Comparison of ENCODE assay signal across 8 cellular contexts in genomic region chr7:92447239-92448184, GRCh38. TPM values are rescaled to one million over a fixed set of nuclear protein-coding genes. Genes with fewer than 3 reads are reported as not detected.
DNase-seq lines count a peak whose midpoint lies in the region; TF ChIP-seq lines count a peak whose summit lies in the region.

GATAD1 (plus strand) TSS chr7:92447482; CDS start chr7:92447730, 248 bp downstream.

- H3K27me3 ChIP-seq in SK-N-SH (ENCODE audit: insufficient read depth) (no peaks in the 10 kb centered on the region), suprapubic skin (no peaks in the 10 kb centered on the region)

- peak within 1 kb of the TSS; percentile 90 for H3K4me3 Mint-ChIP-seq in HFFc6

- DNase-seq in GM10266 (ENCODE audit: extremely low spot score) (peak; percentile 91), HFFc6 (peak; percentile 88), NAMALWA (ENCODE audit: low spot score) (peak; percentile 96), SK-N-SH (peak; percentile 99), germinal center (ENCODE audit: low spot score) (peak; percentile 88), nucleus accumbens (lab: John Stamatoyannopoulos, UW) (peak; percentile 37 to 94 (median 88)), suprapubic skin (ENCODE audit: low spot score in 2 of 2) (peak; percentile 92)
- peak; percentile 78 for DNase-seq in activated naive CD4-positive, alpha-beta T cell treated with anti-CD3 and anti-CD28 coated beads, Interleukin-2, amount 50 U/mL, for 16 hours

- H3K36me3 ChIP-seq in SK-N-SH (replicated peaks in 1 of 2; ENCODE audit: control insufficient read depth in 1 of 2, insufficient read depth in 2 of 2, low read length in 1 of 2) = peaks cover 37% of the 10 kb centered on the region in 2 experiments
- peaks cover 27% of the 10 kb centered on the region for H3K36me3 ChIP-seq in suprapubic skin

- POLR2A ChIA-PET in SK-N-SH (lab: Yijun Ruan, JAX) = interaction anchor here (0.7 to 3.0 kb wide), 10 partner anchors 14 to 567 kb away, joined by 3 to 29 read pairs (median 3); partner anchors contain the start of genes ANKIB1, CYP51A1, KRIT1 and MTERF1

- peak within 1 kb of the TSS; percentile 80 for H3K4me2 ChIP-seq in SK-N-SH

- peak within 1 kb of the TSS; percentile 91 for H3K9ac ChIP-seq in SK-N-SH

- H3K4me1 ChIP-seq in SK-N-SH (ENCODE audit: control insufficient read depth in 1 of 2, insufficient read depth in 2 of 2, low read depth in 1 of 2, low read length in 1 of 2) (peaks cover 8 to 13% of the 10 kb centered on the region in 2 experiments; a peak in 2 of 4 replicates), suprapubic skin (peaks cover 13% of the 10 kb centered on the region)

- peak in 1 of 2 experiments; percentile 56; a peak in 2 of 4 replicates for TF ChIP-seq EP300 in SK-N-SH (IDR thresholded peaks at IDR 0.05; ENCODE audit: borderline replicate concordance in 1 of 2, low read depth in 1 of 2, low read length in 1 of 2)
- TF ChIP-seq EP300 in suprapubic skin (IDR thresholded peaks at IDR 0.05) = no peak

- no peaks in the 10 kb centered on the region for H4K20me1 ChIP-seq in SK-N-SH (ENCODE audit: insufficient read depth)

- H3K9me3 Mint-ChIP-seq in HFFc6 = no peaks in the 10 kb centered on the region; the same call in 1 of the 2 replicates

- H3K79me2 ChIP-seq in SK-N-SH (ENCODE audit: insufficient read depth) = peaks cover 50% of the 10 kb centered on the region

- peak; percentile 99 for TF ChIP-seq RAD21 in SK-N-SH (IDR thresholded peaks at IDR 0.05; ENCODE audit: low read length)

- H3K9me3 ChIP-seq in SK-N-SH = no peaks in the 10 kb centered on the region
- no peaks in the 10 kb centered on the region for H3K9me3 ChIP-seq in suprapubic skin

- peak within 1 kb of the TSS; percentile 81 for H3K27ac Mint-ChIP-seq in HFFc6

- under 1% methylated on average over 30 of the region's 91 CpGs for WGBS in SK-N-SH (ENCODE audit: low lambda C conversion rate)
- WGBS in suprapubic skin = 0% methylated on average over 23 of the region's 91 CpGs

- H3K4me1 Mint-ChIP-seq in HFFc6 (ENCODE audit: low read depth) = peaks cover 13% of the 10 kb centered on the region

- peak within 1 kb of the TSS; percentile 77 to 97 for H3K27ac ChIP-seq in SK-N-SH (ENCODE audit: low read depth in 2 of 2, low read length in 1 of 2)
- peak within 1 kb of the TSS; percentile 97 for H3K27ac ChIP-seq in suprapubic skin

- CTCF ChIA-PET in SK-N-SH (lab: Yijun Ruan, JAX) = interaction anchor here (0.6 to 5.9 kb wide), 87 partner anchors 10 to 634 kb away, joined by 3 to 108 read pairs (median 4); partner anchors contain the start of genes AKAP9, ANKIB1, CYP51A1 and ERVW-1

- H3K4me3 ChIP-seq in SK-N-SH (ENCODE audit: low read depth in 2 of 2, low read length in 1 of 2) = peak within 1 kb of the TSS; percentile 70 to 99
- peak within 1 kb of the TSS; percentile 94 for H3K4me3 ChIP-seq in suprapubic skin

- no peaks in the 10 kb centered on the region for H3K9me2 ChIP-seq in SK-N-SH

- H2AFZ ChIP-seq in SK-N-SH (ENCODE audit: low read depth) = peak within 1 kb of the TSS; percentile 92

- peaks cover 7% of the 10 kb centered on the region for H3K36me3 Mint-ChIP-seq in HFFc6 (ENCODE audit: low read depth)

- peaks cover 5% of the 10 kb centered on the region for H3F3A ChIP-seq in SK-N-SH (replicated peaks; ENCODE audit: insufficient read depth)

- H3K27me3 Mint-ChIP-seq in HFFc6 (ENCODE audit: insufficient read depth) = peaks cover 4% of the 10 kb centered on the region

- TF ChIP-seq CTCF in GM10266 (IDR thresholded peaks at IDR 0.05; ENCODE audit: control insufficient read depth, insufficient read depth, low read depth, missing control alignments) (peak; percentile 95), HFFc6 (IDR thresholded peaks at IDR 0.05) (peak; percentile 92), SK-N-SH (IDR thresholded peaks at IDR 0.05) (peak; percentile 98), suprapubic skin (IDR thresholded peaks at IDR 0.05) (peak; percentile 92 to 94)

- TF ChIP-seq POLR2A in suprapubic skin (IDR thresholded peaks at IDR 0.05) = peak in 1 of 2 donors; percentile 42

TF ChIP-seq in SK-N-SH, 30 proteins besides CTCF, POLR2A, EP300 and RAD21 (continues in another document):
- TF ChIP-seq MAX (IDR thresholded peaks at IDR 0.05; ENCODE audit: low read depth) (peak; percentile 88), MXI1 (IDR thresholded peaks at IDR 0.05; ENCODE audit: low read depth, low read length) (peak; percentile 50), TCF12 (IDR thresholded peaks at IDR 0.05) (peak; percentile 38; the same call in 1 of the 2 replicates), TAF1 (IDR thresholded peaks at IDR 0.05; ENCODE audit: borderline replicate concordance, low read depth, low read length) (peak; percentile 87), JUND (IDR thresholded peaks at IDR 0.05) (no peak), EZH2phosphoT487 (IDR thresholded peaks at IDR 0.05; ENCODE audit: borderline replicate concordance, low read depth) (no peak), SMC3 (IDR thresholded peaks at IDR 0.05; ENCODE audit: low read depth, low read length) (peak; percentile 85), USF2 (IDR thresholded peaks at IDR 0.05; ENCODE audit: borderline replicate concordance, low read depth, low read length) (peak; percentile 63; the same call in 1 of the 2 replicates), FOXJ3 (CRISPR knock-in tag; IDR thresholded peaks at IDR 0.05) (no peak), GATA2 (CRISPR knock-in tag; IDR thresholded peaks at IDR 0.05) (peak; percentile 13; the same call in 1 of the 2 replicates), IRF3 (IDR thresholded peaks at IDR 0.05; ENCODE audit: low read depth, low read length) (no peak), FOXM1 (IDR thresholded peaks at IDR 0.05; ENCODE audit: low read depth) (no peak), NFIC (IDR thresholded peaks at IDR 0.05; ENCODE audit: borderline replicate concordance) (no peak), RFX5 (IDR thresholded peaks at IDR 0.05; ENCODE audit: low read length) (no peak), NRF1 (IDR thresholded peaks at IDR 0.05; ENCODE audit: low read depth, low read length) (no peak), YY1 (IDR thresholded peaks at IDR 0.05; ENCODE audit: low read depth) (peak; percentile 81), SIN3A (IDR thresholded peaks at IDR 0.05; ENCODE audit: borderline replicate concordance, low read depth, low read length) (peak; percentile 75; the same call in 1 of the 2 replicates), RXRA (IDR thresholded peaks at IDR 0.05; ENCODE audit: borderline replicate concordance, low read depth) (no peak), GABPA (IDR thresholded peaks at IDR 0.05; ENCODE audit: low read depth) (peak; percentile 93), USF1 (IDR thresholded peaks at IDR 0.05; ENCODE audit: borderline replicate concordance, low read depth) (peak; percentile 89), MEF2A (IDR thresholded peaks at IDR 0.05; ENCODE audit: borderline replicate concordance, low read depth) (no peak), ELF1 (IDR thresholded peaks at IDR 0.05) (peak; percentile 95), PBX3 (IDR thresholded peaks at IDR 0.05) (peak; percentile 47)

RNA-seq across cellular contexts. Expression of gene GATAD1, which starts in this region (rescaled TPM):
- total RNA-seq in HFFc6 (2021; fragmentation: NEBNext Ultra II Directional; extraction: Animal tissue kit (Norgen Biotek cat#: 25700)) = 10 to 100 TPM; 13.1 to 15.4 (median 13.8) TPM
- 30.6 and 47.9 TPM in 2 replicates for polyA plus RNA-seq in SK-N-SH (2012; rRNA removed)
- 37.9 and 39.7 TPM in 2 replicates for polyA plus RNA-seq in SK-N-SH (2012; cell fraction: cytosol; rRNA removed)
- polyA plus RNA-seq in SK-N-SH (2012; cell fraction: nucleus; rRNA removed) = 48.7 and 85.3 TPM in 2 replicates
- total RNA-seq in suprapubic skin = 10 to 100 TPM; 11.6 to 70.6 (median 17.8) TPM

Comparison
In these comparisons a context has a peak if more than half of its experiments do, and no peak if none do; other contexts are left out.
1. Peak in every context shown above with its lines: DNase-seq, H3K4me3 ChIP-seq and H3K27ac ChIP-seq.